ENCODE assay signal across 27 cellular contexts in genomic region chr2:117702098-117702497, GRCh38.
"Had no signal": no experiment of that assay in that cellular context is flagged by ENCODE, and none has a peak within 500 bp of the region (broad histone marks: within the 10 kb centered on the region; RNA-seq: fewer than 3 reads in every experiment).

No MANE protein-coding gene starts in this region.

- FAIRE-seq: colon, TTC549 had no signal

- H3K36me3 ChIP-seq: brain microvascular endothelial cell, cardiac muscle cell had no signal

- DNase-seq: activated B cell treated with CpG ODN at 0.5 μM for 24 hours; activated CD4-positive, alpha-beta memory T cell treated with anti-CD3 and anti-CD28 coated beads for 36 hours; activated CD4-positive, alpha-beta T cell treated with anti-CD3 and anti-CD28 coated beads, Interleukin-2, amount 10 ng/mL, durations not matched to agents 7 days and 5 days; activated CD8-positive, alpha-beta memory T cell treated with anti-CD3 and anti-CD28 coated beads for 24 hours; activated gamma-delta T cell; activated naive CD4-positive, alpha-beta T cell treated with anti-CD3 and anti-CD28 coated beads, Interleukin-2, amount 10 ng/mL, durations not matched to agents 7 days and 5 days; activated naive CD8-positive, alpha-beta T cell treated with anti-CD3 and anti-CD28 coated beads for 36 hours; activated T-cell treated with anti-CD3 and anti-CD28 coated beads, Interleukin-2, amount 50 U/mL, for 4 hours; brain microvascular endothelial cell; cerebellar nuclear complex; NCI-H1092; NCI-H1417; NCI-H1930; NCI-H2107; NCI-H510A treated with DMSO at 0.1 percent for 48 hours; NCI-H69; RPMI8226; T-cell; T-helper 2 cell; T1000 had no signal

- H3K27ac ChIP-seq: brain microvascular endothelial cell, cardiac muscle cell, SK-N-MC had no signal

- H3K27me3 ChIP-seq: brain microvascular endothelial cell, cardiac muscle cell had no signal

- H3K4me3 ChIP-seq: cardiac muscle cell, SK-N-MC had no signal

- ATAC-seq: activated T-cell treated with anti-CD3 and anti-CD28 coated beads, Interleukin-2, amount 50 U/mL, for 4 hours; activated T-helper 17 cell treated with anti-CD3 and anti-CD28 coated beads, Interleukin-2, amount 50 U/mL, for 72 hours; Panc1; Right ventricle myocardium inferior; T-cell had no signal
